8 cellular contexts compared by ENCODE assay signal in genomic region chr19:10812902-10813404, GRCh38. TPM values are rescaled to one million over a fixed set of nuclear protein-coding genes. Genes with fewer than 3 reads are reported as not detected.
DNase-seq lines count a peak whose midpoint lies in the region; ATAC-seq lines count a peak whose summit lies in the region.

No MANE protein-coding gene starts in this region.

- H3K4me1 Mint-ChIP-seq in activated T-cell treated with anti-CD3 and anti-CD28 coated beads, Interleukin-2, amount 50 U/mL, for 72 hours (ENCODE audit: low read depth), result peaks cover 36% of the 10 kb centered on the region

- DNase-seq in A172 (ENCODE audit: low spot score) (peak; percentile 93), HPDE6-E6E7 (ENCODE audit: extremely low spot score) (peak; percentile 53), cardiac septum (ENCODE audit: low spot score) (peak; percentile 87), putamen (ENCODE audit: low spot score) (no peak)
- DNase-seq in activated T-cell treated with anti-CD3 and anti-CD28 coated beads, Interleukin-2, amount 50 U/mL, for 72 hours, result peak; percentile 57 to 68
- peak; percentile 58 for DNase-seq in stimulated activated CD4-positive, alpha-beta T cell treated with anti-CD3 and anti-CD28 coated beads, Interleukin-1b, Interleukin-23, amount 100 ng/mL, for 48 hours

- intact Hi-C loops in cardiac septum (cut with DNase I), result no loop called here

- ATAC-seq in activated T-cell treated with anti-CD3 and anti-CD28 coated beads, Interleukin-2, amount 50 U/mL, for 72 hours (replicated peaks in 1 of 2), result peak; percentile 76 to 83
- no peak for ATAC-seq in HG03378 (IDR thresholded peaks at IDR 0.05; ENCODE audit: unreplicated experiment)
- no peak for ATAC-seq in GM21367 (IDR thresholded peaks at IDR 0.05; ENCODE audit: unreplicated experiment)

- peaks cover 9 to 22% of the 10 kb centered on the region in 2 donors for H3K36me3 Mint-ChIP-seq in activated T-cell treated with anti-CD3 and anti-CD28 coated beads, Interleukin-2, amount 50 U/mL, for 72 hours (ENCODE audit: insufficient read depth in 2 of 2)

- no peaks in the 10 kb centered on the region for H3K27me3 Mint-ChIP-seq in activated T-cell treated with anti-CD3 and anti-CD28 coated beads, Interleukin-2, amount 50 U/mL, for 72 hours (ENCODE audit: low read depth)

- peak overlapping the region; percentile 29 to 62 for H3K4me3 Mint-ChIP-seq in activated T-cell treated with anti-CD3 and anti-CD28 coated beads, Interleukin-2, amount 50 U/mL, for 72 hours

- H3K27ac Mint-ChIP-seq in activated T-cell treated with anti-CD3 and anti-CD28 coated beads, Interleukin-2, amount 50 U/mL, for 72 hours, result peak overlapping the region; percentile 95

- H3K9me3 Mint-ChIP-seq in activated T-cell treated with anti-CD3 and anti-CD28 coated beads, Interleukin-2, amount 50 U/mL, for 72 hours, result peaks cover 0 to 6% of the 10 kb centered on the region in 2 donors

RNA-seq across cellular contexts. Expression of gene TMED1, which starts 23.1 kb away (rescaled TPM):
- total RNA-seq in A172 (2014; rRNA removed; shearing (Covaris generic)), result 53.2 and 75.7 TPM in 2 replicates
- 10 to 100 TPM; 19.6 to 21.1 TPM for total RNA-seq in activated T-cell treated with anti-CD3 and anti-CD28 coated beads, Interleukin-2, amount 50 U/mL, for 72 hours
- total RNA-seq in cardiac septum, result 25.6 TPM

RNA-seq across cellular contexts. Expression of gene C19orf38, which starts 35.3 kb away (rescaled TPM):
- total RNA-seq in A172 (2014; rRNA removed; shearing (Covaris generic)), result 0.22 and 1.5 TPM in 2 replicates
- total RNA-seq in activated T-cell treated with anti-CD3 and anti-CD28 coated beads, Interleukin-2, amount 50 U/mL, for 72 hours, result 1 to 10 TPM; 6.2 to 9.9 TPM
- total RNA-seq in cardiac septum, result 0.32 TPM

RNA-seq across cellular contexts. Expression of gene CARM1, which starts 58.4 kb away (rescaled TPM):
- total RNA-seq in A172 (2014; rRNA removed; shearing (Covaris generic)), result 46.6 and 53.0 TPM in 2 replicates
- 10 to 100 TPM; 85.0 to 99.5 TPM for total RNA-seq in activated T-cell treated with anti-CD3 and anti-CD28 coated beads, Interleukin-2, amount 50 U/mL, for 72 hours
- total RNA-seq in cardiac septum, result 28.1 TPM

Comparison
In these comparisons a context has a peak if more than half of its experiments do, and no peak if none do; other contexts are left out.
1. ATAC-seq: peak in activated T-cell treated with anti-CD3 and anti-CD28 coated beads, Interleukin-2, amount 50 U/mL, for 72 hours (2 of 2); none in HG03378 (single experiment) and GM21367 (single experiment).